In genomic region chr11:114169321-114169749, GRCh38 we compare ENCODE assay signal across 11 cellular contexts.
DNase-seq lines count a peak whose midpoint lies in the region; ATAC-seq and TF ChIP-seq lines count a peak whose summit lies in the region.
"Had no signal": no experiment of that assay in that cellular context is flagged by ENCODE, and none has a peak within 500 bp of the region (broad histone marks: within the 10 kb centered on the region; RNA-seq: fewer than 3 reads in every experiment).

No MANE protein-coding gene starts in this region.

- WGBS in thymus: 75% methylated on average over 9 of the region's 9 CpGs

- ATAC-seq in activated B cell treated with CpG ODN at 0.5 μM for 24 hours (ENCODE audit: low read depth): no peak
- no peak for ATAC-seq in lower lobe of right lung
- no peak for ATAC-seq in HG03095 (IDR thresholded peaks at IDR 0.05; ENCODE audit: unreplicated experiment)
- ATAC-seq in HG02885 (IDR thresholded peaks at IDR 0.05; ENCODE audit: poor library complexity, unreplicated experiment): no peak
- ATAC-seq: Panc1 had no signal

- H3K36me3 Mint-ChIP-seq in activated B cell treated with CpG ODN at 0.5 μM for 24 hours (ENCODE audit: low read depth): no peaks in the 10 kb centered on the region

- H3K9me3 Mint-ChIP-seq in activated B cell treated with CpG ODN at 0.5 μM for 24 hours: no peaks in the 10 kb centered on the region

- peak overlapping the region; percentile 17 for H3K4me3 Mint-ChIP-seq in activated B cell treated with CpG ODN at 0.5 μM for 24 hours

- H3K27me3 Mint-ChIP-seq in activated B cell treated with CpG ODN at 0.5 μM for 24 hours: no peaks in the 10 kb centered on the region

- no peak overlapping the region for H3K27ac Mint-ChIP-seq in activated B cell treated with CpG ODN at 0.5 μM for 24 hours

- no peak overlapping the region for H3K4me3 ChIP-seq in lower lobe of right lung
- H3K4me3 ChIP-seq in thymus (ENCODE audit: low read length): no peak overlapping the region

- TF ChIP-seq CTCF in activated B cell treated with CpG ODN at 0.5 μM for 24 hours (IDR thresholded peaks at IDR 0.05) (no peak), lower lobe of right lung (IDR thresholded peaks at IDR 0.05) (no peak)

- no peaks in the 10 kb centered on the region for H3K27me3 ChIP-seq in lower lobe of right lung (ENCODE audit: low read depth)
- H3K27me3 ChIP-seq in thymus (ENCODE audit: control insufficient read depth, insufficient read depth): no peaks in the 10 kb centered on the region

- H3K27ac ChIP-seq in lower lobe of right lung (peak overlapping the region; percentile 88), thymus (ENCODE audit: low read depth) (peak overlapping the region; percentile 77)

- no peaks in the 10 kb centered on the region for H3K36me3 ChIP-seq in lower lobe of right lung
- no peaks in the 10 kb centered on the region for H3K36me3 ChIP-seq in thymus (ENCODE audit: control insufficient read depth, insufficient read depth)

- peaks cover 88% of the 10 kb centered on the region for H3K4me1 Mint-ChIP-seq in activated B cell treated with CpG ODN at 0.5 μM for 24 hours

- peaks cover 99% of the 10 kb centered on the region for H3K4me1 ChIP-seq in lower lobe of right lung
- H3K4me1 ChIP-seq in thymus (ENCODE audit: control insufficient read depth, insufficient read depth, low read length): peaks cover 87% of the 10 kb centered on the region

- DNase-seq in NOMO-1 treated with DMSO at 0.1 percent for 48 hours (lab: John Stamatoyannopoulos, UW; ENCODE audit: unreplicated experiment): peak; percentile 27
- no peak for DNase-seq in NOMO-1 (lab: John Stamatoyannopoulos, UW; ENCODE audit: unreplicated experiment in 2 of 2)
- DNase-seq in activated B cell treated with CpG ODN at 0.5 μM for 24 hours: no peak
- DNase-seq in lower lobe of right lung: no peak
- DNase-seq in activated gamma-delta T cell treated with Interleukin-2 at 50 U/mL for 16 hours: no peak
- DNase-seq: 8988T; activated naive CD4-positive, alpha-beta T cell treated with anti-CD3 and anti-CD28 coated beads, Interleukin-2, amount 50 U/mL, for 16 hours had no signal

- H3K9me3 ChIP-seq in lower lobe of right lung: no peaks in the 10 kb centered on the region
- no peaks in the 10 kb centered on the region for H3K9me3 ChIP-seq in thymus (ENCODE audit: control insufficient read depth)

- CTCF ChIA-PET in activated B cell treated with CpG ODN at 0.5 μM for 24 hours (lab: Charles Lee): interaction anchor here (1.1 to 1.6 kb wide), 3 partner anchors 11 to 273 kb away, joined by 3 to 6 read pairs (median 5); no protein-coding TSS in a partner anchor

- intact Hi-C loops in activated B cell treated with CpG ODN at 0.5 μM for 24 hours (cut with micrococcal nuclease) (loop anchor here (10.0 kb wide), 1 partner anchor 235 kb away; the partner anchor contains the start of genes C11orf71 and RBM7), lower lobe of right lung (cut with DNase I) (no loop called here)

- POLR2A ChIA-PET in activated B cell treated with CpG ODN at 0.5 μM for 24 hours (lab: Charles Lee): interaction anchor here (1.3 kb wide), 1 partner anchor 15 kb away, joined by 3 read pairs; no protein-coding TSS in a partner anchor
